ENCODE assay signal across 8 cellular contexts in genomic region chr1:220046052-220046930, GRCh38. TPM values are rescaled to one million over a fixed set of nuclear protein-coding genes. Genes with fewer than 3 reads are reported as not detected.
DNase-seq lines count a peak whose midpoint lies in the region; ATAC-seq and TF ChIP-seq lines count a peak whose summit lies in the region.

Gene EPRS1 (minus strand): TSS chr1:220046505. CDS start chr1:220046388, 117 bp downstream.

- peak within 1 kb of the TSS; percentile 76 for H3K9ac ChIP-seq in PC-3 (ENCODE audit: low read length)
- H3K9ac ChIP-seq in mucosa of stomach (ENCODE audit: low read length), result peak within 1 kb of the TSS; percentile 87

- H3K9me3 Mint-ChIP-seq in IgD-negative memory B cell, result no peaks in the 10 kb centered on the region

- H3K27ac Mint-ChIP-seq in IgD-negative memory B cell, result peak within 1 kb of the TSS; percentile 65 to 97 (median 82)

- no peaks in the 10 kb centered on the region for H3F3A ChIP-seq in PC-3 (ENCODE audit: low read length, unreplicated experiment)

- no peaks in the 10 kb centered on the region for H3K27me3 Mint-ChIP-seq in IgD-negative memory B cell

- ATAC-seq in GM21528 (IDR thresholded peaks at IDR 0.05; ENCODE audit: low FRiP score, unreplicated experiment) (peak; percentile 98), PC-3 (peak; percentile 96)

- BruUV-seq in PC-3 (replicated peaks; lab: Mats Ljungman, UMichigan), result TSS peak; percentile 60

- peak; percentile 58 for TF ChIP-seq CTCF in PC-3 (conservative IDR thresholded peaks at IDR 0.05; ENCODE audit: low read depth, low read length)

- no peaks in the 10 kb centered on the region for H3K9me2 ChIP-seq in PC-3 (replicated peaks; ENCODE audit: low read length)

- DNase-seq in DMS114 treated with DMSO at 0.1 percent for 48 hours (lab: John Stamatoyannopoulos, UW; ENCODE audit: unreplicated experiment), result peak; percentile 92
- peak; percentile 100 for DNase-seq in PC-3
- peak; percentile 91 for DNase-seq in activated T-cell treated with anti-CD3 and anti-CD28 coated beads, Interleukin-2, amount 50 U/mL, for 1 hour
- peak; percentile 98 to 99 for DNase-seq in erythroblast (lab: John Stamatoyannopoulos, UW)
- peak; percentile 84 for DNase-seq in stimulated activated CD8-positive, alpha-beta memory T cell treated with anti-CD3 and anti-CD28 coated beads, Interleukin-7, amount 100 ng/mL, for 24 hours (ENCODE audit: low read depth)

- CTCF ChIA-PET in PC-3 (lab: Charles Lee), result no interaction called here

- H3K4me3 ChIP-seq in PC-3 (ENCODE audit: low read length), result peak within 1 kb of the TSS; percentile 81
- H3K4me3 ChIP-seq in mucosa of stomach (ENCODE audit: low read length), result peak within 1 kb of the TSS; percentile 70

- intact Hi-C loops in PC-3 (cut with micrococcal nuclease), result loop anchor here (1.0 kb wide), 2 partner anchors 43 to 48 kb away; partner anchors contain the start of genes BPNT1 and IARS2

- H3K27ac ChIP-seq in PC-3 (ENCODE audit: low read length), result peak within 1 kb of the TSS; percentile 62

- H3K4me3 Mint-ChIP-seq in IgD-negative memory B cell, result peak within 1 kb of the TSS; percentile 87 to 98 (median 92)

- H3K36me3 ChIP-seq in PC-3 (ENCODE audit: low read depth, low read length) (peaks cover 3% of the 10 kb centered on the region; the same call in 1 of the 2 replicates), mucosa of stomach (ENCODE audit: control insufficient read depth, insufficient read depth, low read length) (no peaks in the 10 kb centered on the region)

- H3K4me2 ChIP-seq in PC-3 (ENCODE audit: low read length), result peak within 1 kb of the TSS; percentile 79

- H3K36me3 Mint-ChIP-seq in IgD-negative memory B cell, result no peaks in the 10 kb centered on the region

- H3K27me3 ChIP-seq in PC-3 (ENCODE audit: low read length), result no peaks in the 10 kb centered on the region
- no peaks in the 10 kb centered on the region for H3K27me3 ChIP-seq in mucosa of stomach (ENCODE audit: control insufficient read depth, insufficient read depth, low read length)

- TF ChIP-seq POLR2A in erythroblast (IDR thresholded peaks at IDR 0.05; ENCODE audit: low read length), result peak; percentile 91

- peaks cover 20% of the 10 kb centered on the region for H3K4me1 ChIP-seq in PC-3 (ENCODE audit: insufficient read depth, low read length)
- peaks cover 7% of the 10 kb centered on the region for H3K4me1 ChIP-seq in mucosa of stomach (ENCODE audit: control insufficient read depth, insufficient read depth, low read length)

- H3K79me2 ChIP-seq in PC-3 (ENCODE audit: low read length), result peaks cover 49% of the 10 kb centered on the region

- peak within 1 kb of the TSS; percentile 89 for H2AFZ ChIP-seq in PC-3 (ENCODE audit: low read length)

- POLR2A ChIA-PET in PC-3 (lab: Charles Lee; ENCODE audit: unreplicated experiment), result interaction anchor here (0.6 kb wide), 1 partner anchor 170 kb away, joined by 3 read pairs; no protein-coding TSS in a partner anchor

- H4K20me1 ChIP-seq in PC-3 (ENCODE audit: low read length), result peaks cover 13% of the 10 kb centered on the region; the same call in 1 of the 2 replicates

- peaks cover 20 to 29% (median 25%) of the 10 kb centered on the region in 3 donors for H3K4me1 Mint-ChIP-seq in IgD-negative memory B cell

- H3K9me3 ChIP-seq in PC-3 (ENCODE audit: low read length) (no peaks in the 10 kb centered on the region), mucosa of stomach (ENCODE audit: control insufficient read depth, low read length) (no peaks in the 10 kb centered on the region)

RNA-seq across cellular contexts. Expression of gene EPRS1, which starts in this region (rescaled TPM):
- 53.4 TPM for polyA plus RNA-seq in IgD-negative memory B cell
- total RNA-seq in PC-3 (2014; rRNA removed), result 186 and 226 TPM in 2 replicates

Comparison
In these comparisons a context has a peak if more than half of its experiments do, and no peak if none do; other contexts are left out.
1. Peak in every context shown above with its lines: DNase-seq, ATAC-seq, H3K4me3 ChIP-seq and H3K27ac ChIP-seq.